ENCODE assay signal across 14 cellular contexts in genomic region chr6:7296602-7297001, GRCh38. TPM values are rescaled to one million over a fixed set of nuclear protein-coding genes. Genes with fewer than 3 reads are reported as not detected.
A peak's percentile ranks its signal among the peaks of the same experiment; 100 is the strongest.
DNase-seq lines count a peak whose midpoint lies in the region; ATAC-seq and TF ChIP-seq lines count a peak whose summit lies in the region.
"Had no signal": no experiment of that assay in that cellular context is flagged by ENCODE, and none has a peak within 500 bp of the region (broad histone marks: within the 10 kb centered on the region; RNA-seq: fewer than 3 reads in every experiment).

No MANE protein-coding gene starts in this region.

- H3K9me2 ChIP-seq in Loucy (replicated peaks; ENCODE audit: low read depth, low read length) (no peaks in the 10 kb centered on the region), MM.1S (replicated peaks; ENCODE audit: insufficient read depth, low read length) (no peaks in the 10 kb centered on the region)

- H3K36me3 Mint-ChIP-seq in MCF 10A (ENCODE audit: insufficient read depth, unreplicated experiment): peaks cover 90% of the 10 kb centered on the region
- peaks cover 68% of the 10 kb centered on the region for H3K36me3 Mint-ChIP-seq in central memory CD8-positive, alpha-beta T cell (ENCODE audit: insufficient read depth)
- H3K36me3 Mint-ChIP-seq in stimulated activated naive B cell treated with anti-CD40 and anti-IgM and Interleukin-4, amounts not matched to agents 10 μg/mL and 1 μg/mL and 100 μg/mL, for 72 hours: peaks cover 30 to 40% of the 10 kb centered on the region in 2 donors

- no peaks in the 10 kb centered on the region for H3K27me3 Mint-ChIP-seq in MCF 10A (ENCODE audit: insufficient read depth, unreplicated experiment)
- no peaks in the 10 kb centered on the region for H3K27me3 Mint-ChIP-seq in central memory CD8-positive, alpha-beta T cell
- no peaks in the 10 kb centered on the region for H3K27me3 Mint-ChIP-seq in stimulated activated naive B cell treated with anti-CD40 and anti-IgM and Interleukin-4, amounts not matched to agents 10 μg/mL and 1 μg/mL and 100 μg/mL, for 72 hours
- H3K27me3 Mint-ChIP-seq: CD4-positive, alpha-beta memory T cell had no signal

- BruUV-seq in MCF 10A (replicated peaks; lab: Mats Ljungman, UMichigan): no TSS peak

- no peak overlapping the region for H3K23ac ChIP-seq in neuronal stem cell (ENCODE audit: low read depth, low read length, poor library complexity)

- no peak overlapping the region for H3K4me3 ChIP-seq in breast epithelium
- H3K4me3 ChIP-seq in Loucy (ENCODE audit: low read length, poor library complexity, severe bottlenecking): no peak overlapping the region
- H3K4me3 ChIP-seq in neuronal stem cell (ENCODE audit: low read length in 2 of 2): no peak overlapping the region
- no peak overlapping the region for H3K4me3 ChIP-seq in MM.1S (ENCODE audit: low read length)

- TF ChIP-seq CTCF in MCF 10A (IDR thresholded peaks at IDR 0.05; ENCODE audit: unreplicated experiment): no peak
- TF ChIP-seq CTCF in breast epithelium (IDR thresholded peaks at IDR 0.05): no peak
- no peak for TF ChIP-seq CTCF in Loucy (conservative IDR thresholded peaks at IDR 0.05; ENCODE audit: low read length)
- TF ChIP-seq CTCF in MM.1S (IDR thresholded peaks at IDR 0.05; ENCODE audit: low read length): no peak

- no peaks in the 10 kb centered on the region for H3K9me3 Mint-ChIP-seq in MCF 10A (ENCODE audit: unreplicated experiment)
- no peaks in the 10 kb centered on the region for H3K9me3 Mint-ChIP-seq in central memory CD8-positive, alpha-beta T cell
- H3K9me3 Mint-ChIP-seq in stimulated activated naive B cell treated with anti-CD40 and anti-IgM and Interleukin-4, amounts not matched to agents 10 μg/mL and 1 μg/mL and 100 μg/mL, for 72 hours: no peaks in the 10 kb centered on the region
- H3K9me3 Mint-ChIP-seq: CD4-positive, alpha-beta memory T cell; H9 had no signal

- H2AFZ ChIP-seq in Loucy (ENCODE audit: low read length) (no peak overlapping the region), neuronal stem cell (ENCODE audit: low read length) (no peak overlapping the region), MM.1S (ENCODE audit: low read length) (no peak overlapping the region)

- H3K4ac ChIP-seq in neuronal stem cell (ENCODE audit: low read length): no peak overlapping the region

- no peak overlapping the region for H2BK15ac ChIP-seq in neuronal stem cell (ENCODE audit: low read length)

- no peak overlapping the region for H4K8ac ChIP-seq in neuronal stem cell (ENCODE audit: low read depth, low read length)

- H3K4me1 ChIP-seq in breast epithelium (no peaks in the 10 kb centered on the region), Loucy (ENCODE audit: insufficient read depth, low read length, poor library complexity, severe bottlenecking) (peaks cover 19% of the 10 kb centered on the region), neuronal stem cell (ENCODE audit: control insufficient read depth in 2 of 2, insufficient read depth in 1 of 2, low read depth in 1 of 2, low read length in 2 of 2) (no peaks in the 10 kb centered on the region), MM.1S (ENCODE audit: low read length) (no peaks in the 10 kb centered on the region)

- no peaks in the 10 kb centered on the region for H3K9me3 ChIP-seq in breast epithelium
- H3K9me3 ChIP-seq in Loucy (ENCODE audit: insufficient read depth, low read depth, low read length): no peaks in the 10 kb centered on the region
- no peaks in the 10 kb centered on the region for H3K9me3 ChIP-seq in neuronal stem cell (replicated peaks in 1 of 2; ENCODE audit: control insufficient read depth in 2 of 2, insufficient read depth in 1 of 2, low read depth in 1 of 2, low read length in 2 of 2)
- H3K9me3 ChIP-seq in MM.1S (replicated peaks; ENCODE audit: insufficient read depth, low read length): no peaks in the 10 kb centered on the region
- H3K9me3 ChIP-seq: BE2C had no signal

- POLR2A ChIA-PET in MCF 10A (lab: Yijun Ruan, JAX): interaction anchor here (0.9 to 1.6 kb wide), 2 partner anchors 11 to 96 kb away, joined by 3 to 6 read pairs; no protein-coding TSS in a partner anchor

- CTCF ChIA-PET in MCF 10A (lab: Yijun Ruan, JAX): interaction anchor here (1.5 to 1.9 kb wide), 2 partner anchors 21 to 93 kb away, joined by 6 to 8 read pairs; partner anchors contain the start of genes CAGE1 and RIOK1

- intact Hi-C loops in MCF 10A (cut with micrococcal nuclease): no loop called here
- intact Hi-C loops in breast epithelium (cut with DNase I; ENCODE audit: low total_unique reads): no loop called here

- H3F3A ChIP-seq in Loucy (ENCODE audit: low read depth): no peaks in the 10 kb centered on the region
- H3F3A ChIP-seq in MM.1S (ENCODE audit: insufficient read depth, low read length): peaks cover 9% of the 10 kb centered on the region; the same call in 1 of the 2 replicates

- H4K20me1 ChIP-seq in Loucy (ENCODE audit: insufficient read depth, low read length, poor library complexity, severe bottlenecking) (peaks cover 40% of the 10 kb centered on the region), MM.1S (ENCODE audit: insufficient read depth, low read length) (peaks cover 8% of the 10 kb centered on the region; the same call in 1 of the 2 replicates)

- H3K27ac ChIP-seq in breast epithelium: no peak overlapping the region
- no peak overlapping the region for H3K27ac ChIP-seq in neuronal stem cell (replicated peaks; ENCODE audit: low read length)
- no peak overlapping the region for H3K27ac ChIP-seq in MM.1S (ENCODE audit: low read length)
- H3K27ac ChIP-seq: C4-2B had no signal

- peak overlapping the region; percentile 35 for H3K27ac Mint-ChIP-seq in MCF 10A (ENCODE audit: low read depth, unreplicated experiment)
- H3K27ac Mint-ChIP-seq in central memory CD8-positive, alpha-beta T cell (ENCODE audit: low read depth): peak overlapping the region; percentile 29
- H3K27ac Mint-ChIP-seq in stimulated activated naive B cell treated with anti-CD40 and anti-IgM and Interleukin-4, amounts not matched to agents 10 μg/mL and 1 μg/mL and 100 μg/mL, for 72 hours: no peak overlapping the region

- no peak overlapping the region for H3K18ac ChIP-seq in neuronal stem cell (ENCODE audit: low read length)

- no peak overlapping the region for H2BK5ac ChIP-seq in neuronal stem cell (ENCODE audit: low read length)

- no peak overlapping the region for H2BK12ac ChIP-seq in neuronal stem cell (ENCODE audit: low read length)

- no peak overlapping the region for H4K91ac ChIP-seq in neuronal stem cell (ENCODE audit: low read depth, low read length, poor library complexity)

- H2AK5ac ChIP-seq in neuronal stem cell (ENCODE audit: low read depth, low read length): no peak overlapping the region

- H2BK120ac ChIP-seq in neuronal stem cell (ENCODE audit: low read depth, low read length): no peak overlapping the region

- H3K79me2 ChIP-seq in Loucy (ENCODE audit: insufficient read depth, low read length) (peaks cover 22% of the 10 kb centered on the region), MM.1S (ENCODE audit: low read length) (peaks cover 56% of the 10 kb centered on the region)

- H3K4me3 Mint-ChIP-seq in MCF 10A (ENCODE audit: unreplicated experiment): no peak overlapping the region
- no peak overlapping the region for H3K4me3 Mint-ChIP-seq in central memory CD8-positive, alpha-beta T cell
- no peak overlapping the region for H3K4me3 Mint-ChIP-seq in stimulated activated naive B cell treated with anti-CD40 and anti-IgM and Interleukin-4, amounts not matched to agents 10 μg/mL and 1 μg/mL and 100 μg/mL, for 72 hours
- H3K4me3 Mint-ChIP-seq: CD4-positive, alpha-beta memory T cell; H9 had no signal

- no peak overlapping the region for H3K14ac ChIP-seq in neuronal stem cell (ENCODE audit: low read length)

- ATAC-seq in central memory CD8-positive, alpha-beta T cell (replicated peaks; ENCODE audit: extremely low read depth, poor library complexity, severe bottlenecking): no peak
- ATAC-seq in stimulated activated naive B cell treated with anti-CD40 and anti-IgM and Interleukin-4, amounts not matched to agents 10 μg/mL and 1 μg/mL and 100 μg/mL, for 72 hours (replicated peaks): no peak

- DNase-seq in MCF 10A (ENCODE audit: unreplicated experiment): no peak
- DNase-seq in breast epithelium (ENCODE audit: low spot score in 2 of 2): no peak
- DNase-seq in central memory CD8-positive, alpha-beta T cell (ENCODE audit: low spot score in 2 of 2): no peak
- no peak for DNase-seq in neuronal stem cell (ENCODE audit: low spot score)
- DNase-seq in stimulated activated naive B cell treated with anti-CD40 and anti-IgM and Interleukin-4, amounts not matched to agents 10 μg/mL and 1 μg/mL and 100 μg/mL, for 72 hours: no peak
- no peak for DNase-seq in MM.1S
- DNase-seq: BE2C; CD4-positive, alpha-beta memory T cell; DMS79 treated with DMSO at 0.1 percent for 48 hours; EL; GOT3; H9 had no signal

- peaks cover 2% of the 10 kb centered on the region for H3K79me1 ChIP-seq in neuronal stem cell (ENCODE audit: low read depth, low read length)

- no peak overlapping the region for H3K9ac ChIP-seq in Loucy (ENCODE audit: low read depth, low read length, poor library complexity, severe bottlenecking)
- H3K9ac ChIP-seq in neuronal stem cell (ENCODE audit: low read depth, low read length, poor library complexity): no peak overlapping the region
- no peak overlapping the region for H3K9ac ChIP-seq in MM.1S (ENCODE audit: low read length)

- H3K4me1 Mint-ChIP-seq in MCF 10A (ENCODE audit: insufficient read depth, unreplicated experiment): no peaks in the 10 kb centered on the region
- H3K4me1 Mint-ChIP-seq in central memory CD8-positive, alpha-beta T cell: peaks cover 17% of the 10 kb centered on the region
- H3K4me1 Mint-ChIP-seq in stimulated activated naive B cell treated with anti-CD40 and anti-IgM and Interleukin-4, amounts not matched to agents 10 μg/mL and 1 μg/mL and 100 μg/mL, for 72 hours: peaks cover 2 to 8% of the 10 kb centered on the region in 2 donors
- H3K4me1 Mint-ChIP-seq: H9 had no signal

- no CpG with 5 or more reads among the region's 2 CpGs for WGBS in neuronal stem cell (ENCODE audit: extremely low coverage in 2 of 2, insufficient read length in 2 of 2, insufficient replicate concordance in 1 of 2), 2 donors

- peak overlapping the region; percentile 17 for H3K4me2 ChIP-seq in Loucy (ENCODE audit: low read depth, low read length, poor library complexity, severe bottlenecking)
- H3K4me2 ChIP-seq in neuronal stem cell (ENCODE audit: insufficient read depth, low read length, poor library complexity, severe bottlenecking): no peak overlapping the region
- H3K4me2 ChIP-seq in MM.1S (ENCODE audit: low read depth, low read length): no peak overlapping the region

- no peak for TF ChIP-seq POLR2A in breast epithelium (IDR thresholded peaks at IDR 0.05)

- H3K27me3 ChIP-seq in breast epithelium (no peaks in the 10 kb centered on the region), Loucy (ENCODE audit: insufficient read depth, low read length, poor library complexity, severe bottlenecking) (no peaks in the 10 kb centered on the region), neuronal stem cell (ENCODE audit: control insufficient read depth in 3 of 3, insufficient read depth in 3 of 3, low read depth in 1 of 3, low read length in 3 of 3) (no peaks in the 10 kb centered on the region), MM.1S (replicated peaks; ENCODE audit: insufficient read depth, low read length) (no peaks in the 10 kb centered on the region)
- H3K27me3 ChIP-seq: BE2C had no signal

- H3K36me3 ChIP-seq in breast epithelium (peaks cover 3% of the 10 kb centered on the region), Loucy (ENCODE audit: insufficient read depth, low read length) (peaks cover 84% of the 10 kb centered on the region), neuronal stem cell (replicated peaks in 1 of 2; ENCODE audit: control insufficient read depth in 2 of 2, insufficient read depth in 2 of 2, low read length in 2 of 2) (peaks cover 25 to 98% of the 10 kb centered on the region in 2 donors), MM.1S (replicated peaks; ENCODE audit: insufficient read depth, low read length) (peaks cover 38% of the 10 kb centered on the region)

RNA-seq across cellular contexts. Expression of gene SSR1, which starts 16.4 kb away (rescaled TPM):
- 318 and 396 TPM in 2 replicates for total RNA-seq in MCF 10A (2022)
- total RNA-seq in breast epithelium: 10 to 100 TPM; 52.2 to 53.6 (median 53.4) TPM
- polyA plus RNA-seq in neuronal stem cell (2013, experiment 1 of 2): 40.1 TPM
- 38.6 TPM for polyA plus RNA-seq in neuronal stem cell (2013, experiment 2 of 2)
